In the genomic region with DNA sequence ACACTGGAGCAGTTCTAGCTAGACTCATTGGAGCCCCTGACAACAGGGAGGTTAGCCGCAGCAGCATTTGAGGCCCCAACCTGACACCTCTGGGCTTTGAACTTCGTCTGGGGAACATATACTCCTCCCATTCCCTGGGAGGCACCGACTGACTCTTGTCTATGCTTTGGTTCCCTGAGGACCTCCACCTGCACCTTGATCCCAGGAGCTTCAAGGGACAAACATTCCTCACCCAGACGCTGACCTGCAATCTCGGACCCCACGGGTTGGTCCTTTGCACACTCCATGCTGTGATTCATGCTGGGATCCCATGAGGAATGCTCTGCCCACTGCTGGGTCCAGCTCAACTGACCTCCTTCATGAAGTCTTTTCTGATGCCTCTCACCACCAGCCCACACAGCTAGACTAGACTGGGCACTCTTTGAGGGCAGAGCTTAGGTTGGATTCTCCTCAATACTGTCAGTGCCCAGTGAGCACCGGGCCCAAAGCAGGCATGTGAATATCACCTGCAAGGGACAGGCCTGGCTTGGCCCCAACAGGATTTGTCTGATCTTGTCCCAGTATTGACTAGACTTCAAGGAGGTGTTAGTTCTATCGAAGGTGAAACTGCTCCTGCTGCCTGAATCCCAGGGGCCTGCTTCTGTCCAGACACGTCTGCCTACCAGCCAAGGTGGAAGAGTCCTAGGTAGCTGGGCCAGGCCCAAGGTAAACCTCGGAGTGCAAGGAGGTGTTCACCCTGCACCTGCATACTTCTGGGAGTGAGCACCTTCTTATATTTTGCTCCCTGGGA, we compare ENCODE assay signal across 21 cellular contexts. TPM values are rescaled to one million over a fixed set of nuclear protein-coding genes. Genes with fewer than 3 reads are reported as not detected.
A peak's percentile ranks its signal among the peaks of the same experiment; 100 is the strongest.
DNase-seq lines count a peak whose midpoint lies in the region; ATAC-seq, FAIRE-seq and TF ChIP-seq lines count a peak whose summit lies in the region.
"Had no signal": no experiment of that assay in that cellular context is flagged by ENCODE, and none has a peak within 500 bp of the region (broad histone marks: within the 10 kb centered on the region; RNA-seq: fewer than 3 reads in every experiment).

No MANE protein-coding gene starts in this region.

- ATAC-seq in pancreas: no peak
- ATAC-seq: Panc1 had no signal

- H3K36me3 ChIP-seq in colonic mucosa: no peaks in the 10 kb centered on the region
- no peaks in the 10 kb centered on the region for H3K36me3 ChIP-seq in pancreas
- H3K36me3 ChIP-seq: BE2C had no signal

- H3K4me3 ChIP-seq in epithelial cell of esophagus (ENCODE audit: low read length) (no peak overlapping the region), colonic mucosa (no peak overlapping the region), pancreas (no peak overlapping the region)

- TF ChIP-seq CTCF in epithelial cell of esophagus (IDR thresholded peaks at IDR 0.05; ENCODE audit: insufficient read depth, low read depth, low read length, missing control alignments) (no peak), colonic mucosa (IDR thresholded peaks at IDR 0.05) (no peak), pancreas (IDR thresholded peaks at IDR 0.05) (no peak)

- no peak for FAIRE-seq in pancreas (lab: Jason Lieb, UNC)

- peaks cover 41% of the 10 kb centered on the region for H3K27me3 ChIP-seq in colonic mucosa
- no peaks in the 10 kb centered on the region for H3K27me3 ChIP-seq in pancreas
- H3K27me3 ChIP-seq: BE2C had no signal

- H3K4me1 ChIP-seq in colonic mucosa (no peaks in the 10 kb centered on the region), pancreas (no peaks in the 10 kb centered on the region)
- H3K4me1 ChIP-seq: BE2C had no signal

- DNase-seq in NCI-H2171 treated with DMSO at 0.1 percent for 48 hours (lab: John Stamatoyannopoulos, UW) (peak; percentile 37), NCI-H2171 (lab: John Stamatoyannopoulos, UW) (no peak), epithelial cell of esophagus (ENCODE audit: low read depth) (peak; percentile 94), mesenteric fat pad (ENCODE audit: low spot score) (peak; percentile 88), ureter (ENCODE audit: low spot score) (peak; percentile 77), colonic mucosa (no peak), DMS53 treated with DMSO at 0.1 percent for 48 hours (lab: John Stamatoyannopoulos, UW; ENCODE audit: unreplicated experiment) (no peak), pancreas (no peak)
- DNase-seq: 8988T; BE2C; Calu3; CD4-positive, alpha-beta memory T cell; DMS79; H9; NCI-H1417 treated with DMSO at 0.1 percent for 48 hours; NCI-H1930; NCI-H510A; NCI-H774; Right ventricle myocardium superior had no signal

- intact Hi-C loops in colonic mucosa (cut with DNase I) (no loop called here), pancreas (cut with DNase I) (no loop called here)

- no peak overlapping the region for H3K27ac ChIP-seq in colonic mucosa
- no peak overlapping the region for H3K27ac ChIP-seq in pancreas
- H3K27ac ChIP-seq: HL-60 had no signal

- H3K9me3 ChIP-seq in colonic mucosa: no peaks in the 10 kb centered on the region
- H3K9me3 ChIP-seq in pancreas: no peaks in the 10 kb centered on the region
- H3K9me3 ChIP-seq: BE2C had no signal

- whole genome bisulfite sequencing in pancreas, 2 donors: 73 to 84% methylated on average over 10 of the region's 10 CpGs

- H3K9ac ChIP-seq in colonic mucosa (ENCODE audit: low read depth in 2 of 2, low read length in 2 of 2): no peak overlapping the region

RNA-seq across cellular contexts. Expression of a gene that starts 51.8 kb away (rescaled TPM):
- total RNA-seq in mesenteric fat pad (20.9 TPM), ureter (22.0 TPM), colonic mucosa (10 to 100 TPM; 16.3 to 18.5 TPM), pancreas (1 to 10 TPM; 4.6 to 8.5 (median 5.8) TPM)
- 1 to 10 TPM; 2.2 to 3.1 TPM for polyA plus RNA-seq in pancreas

Comparison
In these comparisons a context has a peak if more than half of its experiments do, and no peak if none do; other contexts are left out.
1. DNase-seq: peak in NCI-H2171 treated with DMSO at 0.1 percent for 48 hours (single experiment), epithelial cell of esophagus (single experiment), mesenteric fat pad (single experiment) and ureter (single experiment); none in NCI-H2171 (single experiment), colonic mucosa (single experiment), DMS53 treated with DMSO at 0.1 percent for 48 hours (single experiment) and pancreas (0 of 6).